16 cellular contexts compared by ENCODE assay signal in genomic region chr7:38300175-38300574, GRCh38.
A peak's percentile ranks its signal among the peaks of the same experiment; 100 is the strongest.
DNase-seq lines count a peak whose midpoint lies in the region; ATAC-seq and TF ChIP-seq lines count a peak whose summit lies in the region.
"Had no signal": no experiment of that assay in that cellular context is flagged by ENCODE, and none has a peak within 500 bp of the region (broad histone marks: within the 10 kb centered on the region; RNA-seq: fewer than 3 reads in every experiment).

No MANE protein-coding gene starts in this region.

- no peaks in the 10 kb centered on the region for H3K36me3 Mint-ChIP-seq in activated CD4-positive, alpha-beta T cell treated with anti-CD3 and anti-CD28 coated beads, Interleukin-2, amount 10 ng/mL, durations not matched to agents 7 days and 5 days (ENCODE audit: low read depth)
- H3K36me3 Mint-ChIP-seq in activated naive CD8-positive, alpha-beta T cell treated with anti-CD3 and anti-CD28 coated beads for 36 hours, result no peaks in the 10 kb centered on the region
- H3K36me3 Mint-ChIP-seq in natural killer cell treated with Interleukin-12 subunit alpha and Interleukin-12 subunit beta and Interleukin-15 and Interleukin-18, amount 100 ng/mL, for 72 hours, result no peaks in the 10 kb centered on the region

- peak overlapping the region; percentile 74 for H3K4me3 Mint-ChIP-seq in activated CD4-positive, alpha-beta T cell treated with anti-CD3 and anti-CD28 coated beads, Interleukin-2, amount 10 ng/mL, durations not matched to agents 7 days and 5 days
- H3K4me3 Mint-ChIP-seq in activated naive CD8-positive, alpha-beta T cell treated with anti-CD3 and anti-CD28 coated beads for 36 hours, result peak overlapping the region; percentile 81
- H3K4me3 Mint-ChIP-seq in natural killer cell treated with Interleukin-12 subunit alpha and Interleukin-12 subunit beta and Interleukin-15 and Interleukin-18, amount 100 ng/mL, for 72 hours, result peak overlapping the region; percentile 92

- peak overlapping the region; percentile 75 for H3K27ac Mint-ChIP-seq in activated CD4-positive, alpha-beta T cell treated with anti-CD3 and anti-CD28 coated beads, Interleukin-2, amount 10 ng/mL, durations not matched to agents 7 days and 5 days
- peak overlapping the region; percentile 82 for H3K27ac Mint-ChIP-seq in activated naive CD8-positive, alpha-beta T cell treated with anti-CD3 and anti-CD28 coated beads for 36 hours
- peak overlapping the region; percentile 94 to 96 for H3K27ac Mint-ChIP-seq in natural killer cell treated with Interleukin-12 subunit alpha and Interleukin-12 subunit beta and Interleukin-15 and Interleukin-18, amount 100 ng/mL, for 72 hours

- H3K4me1 Mint-ChIP-seq in activated CD4-positive, alpha-beta T cell treated with anti-CD3 and anti-CD28 coated beads, Interleukin-2, amount 10 ng/mL, durations not matched to agents 7 days and 5 days, result peaks cover 11% of the 10 kb centered on the region
- H3K4me1 Mint-ChIP-seq in activated naive CD8-positive, alpha-beta T cell treated with anti-CD3 and anti-CD28 coated beads for 36 hours, result peaks cover 1% of the 10 kb centered on the region
- peaks cover 77% of the 10 kb centered on the region in 2 donors for H3K4me1 Mint-ChIP-seq in natural killer cell treated with Interleukin-12 subunit alpha and Interleukin-12 subunit beta and Interleukin-15 and Interleukin-18, amount 100 ng/mL, for 72 hours (ENCODE audit: low read depth in 2 of 2)

- WGBS in lower leg skin, 2 donors, result 59 to 67% methylated on average over 8 of the region's 8 CpGs

- peak; percentile 78 for TF ChIP-seq POLR2A in NB4 (IDR thresholded peaks at IDR 0.05; ENCODE audit: extremely low read depth, insufficient read length)
- TF ChIP-seq POLR2A in lower leg skin (IDR thresholded peaks at IDR 0.05), result no peak

- TF ChIP-seq CTCF in NB4 (IDR thresholded peaks at IDR 0.05; ENCODE audit: low read depth, low read length), result peak; percentile 68
- TF ChIP-seq CTCF in lower leg skin (IDR thresholded peaks at IDR 0.05), result no peak

- H3K4me3 ChIP-seq in NB4 (ENCODE audit: low read depth, low read length), result peak overlapping the region; percentile 68
- no peak overlapping the region for H3K4me3 ChIP-seq in lower leg skin (ENCODE audit: low read depth, poor library complexity, severe bottlenecking)
- H3K4me3 ChIP-seq: gastrocnemius medialis, transverse colon had no signal

- peak; percentile 47 to 67 for ATAC-seq in natural killer cell treated with Interleukin-12 subunit alpha and Interleukin-12 subunit beta and Interleukin-15 and Interleukin-18, amount 100 ng/mL, for 72 hours
- ATAC-seq in HG03469 (IDR thresholded peaks at IDR 0.05; ENCODE audit: unreplicated experiment), result no peak
- ATAC-seq: gastrocnemius medialis, HepG2 had no signal

- no peaks in the 10 kb centered on the region for H3K9me3 Mint-ChIP-seq in activated CD4-positive, alpha-beta T cell treated with anti-CD3 and anti-CD28 coated beads, Interleukin-2, amount 10 ng/mL, durations not matched to agents 7 days and 5 days
- H3K9me3 Mint-ChIP-seq in activated naive CD8-positive, alpha-beta T cell treated with anti-CD3 and anti-CD28 coated beads for 36 hours, result no peaks in the 10 kb centered on the region
- no peaks in the 10 kb centered on the region for H3K9me3 Mint-ChIP-seq in natural killer cell treated with Interleukin-12 subunit alpha and Interleukin-12 subunit beta and Interleukin-15 and Interleukin-18, amount 100 ng/mL, for 72 hours

- CTCF ChIA-PET in activated CD4-positive, alpha-beta T cell treated with anti-CD3 and anti-CD28 coated beads, Interleukin-2, amount 10 ng/mL, durations not matched to agents 7 days and 5 days (lab: Charles Lee), result no interaction called here

- intact Hi-C loops in lower leg skin (cut with DNase I; ENCODE audit: low total_unique reads), result no loop called here

- POLR2A ChIA-PET in activated CD4-positive, alpha-beta T cell treated with anti-CD3 and anti-CD28 coated beads, Interleukin-2, amount 10 ng/mL, durations not matched to agents 7 days and 5 days (lab: Charles Lee), result no interaction called here

- DNase-seq in activated CD4-positive, alpha-beta T cell treated with anti-CD3 and anti-CD28 coated beads, Interleukin-2, amount 10 ng/mL, durations not matched to agents 7 days and 5 days, result no peak
- no peak for DNase-seq in activated CD4-positive, alpha-beta T cell treated with anti-CD3 and anti-CD28 coated beads for 48 hours
- peak; percentile 96 for DNase-seq in NB4 (ENCODE audit: low read depth)
- DNase-seq in activated naive CD8-positive, alpha-beta T cell treated with anti-CD3 and anti-CD28 coated beads for 36 hours, result no peak
- DNase-seq in natural killer cell treated with Interleukin-12 subunit alpha and Interleukin-12 subunit beta and Interleukin-15 and Interleukin-18, amount 100 ng/mL, for 72 hours (ENCODE audit: low spot score), result peak; percentile 75
- DNase-seq in NCI-H1092 (lab: John Stamatoyannopoulos, UW), result no peak
- DNase-seq in lower leg skin (ENCODE audit: low spot score in 2 of 2), result no peak
- DNase-seq: C1 segment of cervical spinal cord, gastrocnemius medialis, midbrain, NCI-H187, NCI-H226, retina, transverse colon had no signal

- H3K27me3 Mint-ChIP-seq in activated CD4-positive, alpha-beta T cell treated with anti-CD3 and anti-CD28 coated beads, Interleukin-2, amount 10 ng/mL, durations not matched to agents 7 days and 5 days, result no peaks in the 10 kb centered on the region
- H3K27me3 Mint-ChIP-seq in activated naive CD8-positive, alpha-beta T cell treated with anti-CD3 and anti-CD28 coated beads for 36 hours, result no peaks in the 10 kb centered on the region
- no peaks in the 10 kb centered on the region for H3K27me3 Mint-ChIP-seq in natural killer cell treated with Interleukin-12 subunit alpha and Interleukin-12 subunit beta and Interleukin-15 and Interleukin-18, amount 100 ng/mL, for 72 hours

Comparison
In these comparisons a context has a peak if more than half of its experiments do, and no peak if none do; other contexts are left out.
1. DNase-seq: peak in NB4 (single experiment) and natural killer cell treated with Interleukin-12 subunit alpha and Interleukin-12 subunit beta and Interleukin-15 and Interleukin-18, amount 100 ng/mL, for 72 hours (single experiment); none in activated CD4-positive, alpha-beta T cell treated with anti-CD3 and anti-CD28 coated beads, Interleukin-2, amount 10 ng/mL, durations not matched to agents 7 days and 5 days (single experiment), activated CD4-positive, alpha-beta T cell treated with anti-CD3 and anti-CD28 coated beads for 48 hours (single experiment), activated naive CD8-positive, alpha-beta T cell treated with anti-CD3 and anti-CD28 coated beads for 36 hours (single experiment), NCI-H1092 (single experiment) and lower leg skin (0 of 2).
2. Peak in every context shown above with its lines, with median percentiles within 50 percentile points of each other: H3K27ac Mint-ChIP-seq and H3K4me3 Mint-ChIP-seq.